In the genomic region with DNA sequence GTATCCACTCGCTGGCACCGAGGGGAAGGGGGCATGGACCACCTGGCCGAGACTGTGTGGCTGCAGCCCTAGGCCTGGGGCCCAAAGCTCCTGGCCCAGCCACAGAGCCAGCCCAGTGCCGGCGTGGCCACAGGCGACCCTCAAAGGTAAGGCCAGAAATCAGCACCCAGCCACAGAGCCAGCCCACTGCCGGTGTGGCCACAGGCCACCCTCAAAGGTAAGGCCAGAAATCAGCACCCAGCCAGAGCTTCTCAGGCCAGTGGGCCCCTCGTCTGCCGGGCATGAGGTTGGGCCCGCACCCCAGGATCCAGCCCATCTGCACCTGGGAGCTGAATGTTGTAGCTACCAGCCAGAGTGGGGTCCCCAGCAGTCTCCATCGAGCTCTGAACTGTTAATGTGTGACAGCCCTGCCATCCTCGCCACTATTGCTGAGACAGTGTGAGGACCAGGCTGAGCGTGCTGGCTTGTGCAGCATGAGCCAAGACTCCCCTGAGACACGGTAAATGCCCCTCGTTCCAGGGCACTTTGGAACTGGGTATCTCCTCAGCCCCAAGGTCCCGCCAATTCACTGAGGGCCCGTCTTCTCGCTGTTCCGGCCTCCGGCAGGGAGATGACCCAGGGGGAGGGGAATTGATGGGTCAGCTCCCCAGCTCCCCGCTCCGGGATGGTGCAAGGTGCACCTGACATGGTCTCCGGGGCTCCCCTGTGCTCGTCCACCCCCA, we compare ENCODE assay signal across 15 cellular contexts. TPM values are rescaled to one million over a fixed set of nuclear protein-coding genes. Genes with fewer than 3 reads are reported as not detected.
DNase-seq lines count a peak whose midpoint lies in the region; ATAC-seq and TF ChIP-seq lines count a peak whose summit lies in the region.
"Had no signal": no experiment of that assay in that cellular context is flagged by ENCODE, and none has a peak within 500 bp of the region (broad histone marks: within the 10 kb centered on the region; RNA-seq: fewer than 3 reads in every experiment).

No MANE protein-coding gene starts in this region.

- dilution Hi-C loops in mammary epithelial cell (cut with HindIII; ENCODE audit: low sequenced_read_pairs): no loop called here

- no peak overlapping the region for H3K4me2 ChIP-seq in mammary epithelial cell (ENCODE audit: insufficient read depth, low read depth, low read length)

- no peak overlapping the region for H3K4me3 ChIP-seq in mammary epithelial cell (replicated peaks in 1 of 3; ENCODE audit: insufficient read depth in 1 of 3, low read depth in 2 of 3, low read length in 3 of 3)

- no peak overlapping the region for H3K27ac Mint-ChIP-seq in activated CD8-positive, alpha-beta T cell treated with anti-CD3 and anti-CD28 coated beads, Interleukin-2, amount 10 ng/mL, durations not matched to agents 7 days and 5 days
- H3K27ac Mint-ChIP-seq: activated B cell treated with CpG ODN at 0.5 μM for 24 hours; T-helper 1 cell treated with Interleukin-12 subunit alpha and Interleukin-12 subunit beta and Interleukin-4 antibody, amounts not matched to agents 30 μg/mL and 1 μg/mL, for 36 hours had no signal

- DNase-seq in stimulated activated CD4-positive, alpha-beta T cell treated with anti-CD3 and anti-CD28 coated beads, Interleukin-15, amount 100 ng/mL, for 24 hours: peak; percentile 1
- DNase-seq in stimulated activated CD4-positive, alpha-beta T cell treated with anti-CD3 and anti-CD28 coated beads, Interleukin-4, amount 100 ng/mL, for 24 hours: no peak
- no peak for DNase-seq in activated CD8-positive, alpha-beta T cell treated with anti-CD3 and anti-CD28 coated beads, Interleukin-2, amount 10 ng/mL, durations not matched to agents 7 days and 5 days
- DNase-seq in omental fat pad (ENCODE audit: low spot score): peak; percentile 16
- no peak for DNase-seq in T-helper 9 cell
- no peak for DNase-seq in mammary epithelial cell
- DNase-seq: activated B cell treated with CpG ODN at 0.5 μM for 24 hours; effector memory CD4-positive, alpha-beta T cell; MM.1S; NCI-H1694 treated with DMSO at 0.1 percent for 48 hours; substantia nigra had no signal

- no TSS peak for BruUV-seq in mammary epithelial cell (replicated peaks; lab: Mats Ljungman, UMichigan)

- H3K9ac ChIP-seq in mammary epithelial cell (ENCODE audit: insufficient read depth, low read length): no peak overlapping the region

- no peaks in the 10 kb centered on the region for H3K27me3 Mint-ChIP-seq in activated CD8-positive, alpha-beta T cell treated with anti-CD3 and anti-CD28 coated beads, Interleukin-2, amount 10 ng/mL, durations not matched to agents 7 days and 5 days (ENCODE audit: low read depth)
- H3K27me3 Mint-ChIP-seq: activated B cell treated with CpG ODN at 0.5 μM for 24 hours had no signal

- H3K36me3 ChIP-seq in mammary epithelial cell (ENCODE audit: insufficient read depth, low read length): no peaks in the 10 kb centered on the region

- TF ChIP-seq CTCF in omental fat pad (IDR thresholded peaks at IDR 0.05) (no peak), mammary epithelial cell (conservative IDR thresholded peaks at IDR 0.05 in 1 of 2, IDR thresholded peaks at IDR 0.05 in 1 of 2; ENCODE audit: extremely low read depth in 1 of 2, insufficient read depth in 1 of 2, low read depth in 1 of 2, low read length in 2 of 2) (no peak)

- no peaks in the 10 kb centered on the region for H3K9me3 Mint-ChIP-seq in activated CD8-positive, alpha-beta T cell treated with anti-CD3 and anti-CD28 coated beads, Interleukin-2, amount 10 ng/mL, durations not matched to agents 7 days and 5 days (ENCODE audit: insufficient read depth)
- H3K9me3 Mint-ChIP-seq: activated B cell treated with CpG ODN at 0.5 μM for 24 hours; T-helper 1 cell treated with Interleukin-12 subunit alpha and Interleukin-12 subunit beta and Interleukin-4 antibody, amounts not matched to agents 30 μg/mL and 1 μg/mL, for 36 hours had no signal

- H3K27ac ChIP-seq in mammary epithelial cell (ENCODE audit: insufficient read depth, low read depth, low read length): no peak overlapping the region

- H3K27me3 ChIP-seq in mammary epithelial cell (ENCODE audit: insufficient read depth, low read length): no peaks in the 10 kb centered on the region

- 100% methylated on average over 7 of the region's 24 CpGs for WGBS in mammary epithelial cell (ENCODE audit: low coverage, missing lambda C conversion rate)

- intact Hi-C loops in mammary epithelial cell (cut with micrococcal nuclease): no loop called here

- no peak overlapping the region for H2AFZ ChIP-seq in mammary epithelial cell (ENCODE audit: low read depth, low read length)

- H3K79me2 ChIP-seq in mammary epithelial cell (ENCODE audit: insufficient read depth, low read length): no peaks in the 10 kb centered on the region

- POLR2A ChIA-PET in activated CD8-positive, alpha-beta T cell treated with anti-CD3 and anti-CD28 coated beads, Interleukin-2, amount 10 ng/mL, durations not matched to agents 7 days and 5 days (lab: Charles Lee): no interaction called here

- no peak overlapping the region for H3K4me3 Mint-ChIP-seq in activated CD8-positive, alpha-beta T cell treated with anti-CD3 and anti-CD28 coated beads, Interleukin-2, amount 10 ng/mL, durations not matched to agents 7 days and 5 days
- H3K4me3 Mint-ChIP-seq: activated B cell treated with CpG ODN at 0.5 μM for 24 hours; T-helper 1 cell treated with Interleukin-12 subunit alpha and Interleukin-12 subunit beta and Interleukin-4 antibody, amounts not matched to agents 30 μg/mL and 1 μg/mL, for 36 hours had no signal

- H3K4me1 Mint-ChIP-seq in activated CD8-positive, alpha-beta T cell treated with anti-CD3 and anti-CD28 coated beads, Interleukin-2, amount 10 ng/mL, durations not matched to agents 7 days and 5 days (ENCODE audit: low read depth): no peaks in the 10 kb centered on the region
- H3K4me1 Mint-ChIP-seq: activated B cell treated with CpG ODN at 0.5 μM for 24 hours had no signal

- in situ Hi-C loops in mammary epithelial cell (cut with MboI; ENCODE audit: low sequenced_read_pairs in 2 of 2): no loop called here

- peak; percentile 50 for ATAC-seq in activated CD8-positive, alpha-beta T cell treated with anti-CD3 and anti-CD28 coated beads, Interleukin-2, amount 10 ng/mL, durations not matched to agents 7 days and 5 days
- ATAC-seq in omental fat pad (ENCODE audit: low FRiP score): no peak
- ATAC-seq in esophagus mucosa: no peak
- ATAC-seq: right cardiac atrium had no signal

- H4K20me1 ChIP-seq in mammary epithelial cell (ENCODE audit: insufficient read depth, low read length): no peaks in the 10 kb centered on the region

- H3K4me1 ChIP-seq in mammary epithelial cell (ENCODE audit: insufficient read depth, low read length): peaks cover 6% of the 10 kb centered on the region

- no peaks in the 10 kb centered on the region for H3K9me3 ChIP-seq in mammary epithelial cell (replicated peaks; ENCODE audit: insufficient read depth, low read length)

- CTCF ChIA-PET in activated CD8-positive, alpha-beta T cell treated with anti-CD3 and anti-CD28 coated beads, Interleukin-2, amount 10 ng/mL, durations not matched to agents 7 days and 5 days (lab: Charles Lee): interaction anchor here (1.3 kb wide), 1 partner anchor 16 kb away, joined by 5 read pairs; no protein-coding TSS in a partner anchor
- CTCF ChIA-PET in mammary epithelial cell (lab: Charles Lee; ENCODE audit: low non-redundant PET): no interaction called here

- peaks cover 2% of the 10 kb centered on the region for H3K36me3 Mint-ChIP-seq in activated CD8-positive, alpha-beta T cell treated with anti-CD3 and anti-CD28 coated beads, Interleukin-2, amount 10 ng/mL, durations not matched to agents 7 days and 5 days (ENCODE audit: low read depth)

RNA-seq across cellular contexts. Expression of a gene that starts 4.6 kb away (rescaled TPM):
- total RNA-seq in activated CD8-positive, alpha-beta T cell treated with anti-CD3 and anti-CD28 coated beads, Interleukin-2, amount 10 ng/mL, durations not matched to agents 7 days and 5 days: under 1 TPM; 0.37 to 0.50 TPM
- total RNA-seq in omental fat pad (not detected), esophagus mucosa (0.36 TPM), mammary epithelial cell (under 1 TPM in 1 of 2 donors, not detected in 1; 0.50 TPM)
- not detected for polyA plus RNA-seq in mammary epithelial cell
- not detected for polyA minus RNA-seq in mammary epithelial cell
- total RNA-seq: bronchial epithelial cell had no signal

RNA-seq across cellular contexts. Expression of a gene that starts 24.3 kb away (rescaled TPM):
- total RNA-seq in activated CD8-positive, alpha-beta T cell treated with anti-CD3 and anti-CD28 coated beads, Interleukin-2, amount 10 ng/mL, durations not matched to agents 7 days and 5 days: 10 to 100 TPM; 14.4 to 17.5 TPM
- total RNA-seq in omental fat pad (1 to 10 TPM in 3 of 4 donors, under 1 TPM in 1; 0.96 to 8.0 (median 2.8) TPM), esophagus mucosa (7.2 TPM), mammary epithelial cell (1 to 10 TPM in 1 of 2 donors, under 1 TPM in 1; 0.26 to 5.0 TPM)
- 6.2 TPM for polyA plus RNA-seq in mammary epithelial cell
- polyA minus RNA-seq in mammary epithelial cell: 6.0 TPM

Comparison
In these comparisons a context has a peak if more than half of its experiments do, and no peak if none do; other contexts are left out.
1. DNase-seq: peak in stimulated activated CD4-positive, alpha-beta T cell treated with anti-CD3 and anti-CD28 coated beads, Interleukin-15, amount 100 ng/mL, for 24 hours (single experiment) and omental fat pad (single experiment); none in stimulated activated CD4-positive, alpha-beta T cell treated with anti-CD3 and anti-CD28 coated beads, Interleukin-4, amount 100 ng/mL, for 24 hours (single experiment), activated CD8-positive, alpha-beta T cell treated with anti-CD3 and anti-CD28 coated beads, Interleukin-2, amount 10 ng/mL, durations not matched to agents 7 days and 5 days (single experiment), T-helper 9 cell (single experiment) and mammary epithelial cell (single experiment).